ENCODE assay signal across 10 cellular contexts in genomic region chr2:203812294-203813221, GRCh38. TPM values are rescaled to one million over a fixed set of nuclear protein-coding genes. Genes with fewer than 3 reads are reported as not detected.
DNase-seq lines count a peak whose midpoint lies in the region; ATAC-seq and TF ChIP-seq lines count a peak whose summit lies in the region.
"Had no signal": no experiment of that assay in that cellular context is flagged by ENCODE, and none has a peak within 500 bp of the region (broad histone marks: within the 10 kb centered on the region; RNA-seq: fewer than 3 reads in every experiment).

No MANE protein-coding gene starts in this region.

- no peak for ATAC-seq in activated T-cell treated with anti-CD3 and anti-CD28 coated beads, Interleukin-2, amount 50 U/mL, for 72 hours (replicated peaks in 1 of 2)
- no peak for ATAC-seq in activated CD8-positive, alpha-beta T cell treated with anti-CD3 and anti-CD28 coated beads for 36 hours
- ATAC-seq in left colon (peak; percentile 32), upper lobe of left lung (ENCODE audit: low FRiP score in 2 of 2) (no peak), GM18868 (IDR thresholded peaks at IDR 0.05; ENCODE audit: unreplicated experiment) (no peak), GM18517 (IDR thresholded peaks at IDR 0.05; ENCODE audit: unreplicated experiment) (no peak)

- POLR2A ChIA-PET in activated CD8-positive, alpha-beta T cell treated with anti-CD3 and anti-CD28 coated beads for 36 hours (lab: Charles Lee): interaction anchor here (1.0 to 6.0 kb wide), 16 partner anchors 12 to 328 kb away, joined by 3 to 53 read pairs (median 4); partner anchors contain the start of gene CTLA4

- no peaks in the 10 kb centered on the region for H3K27me3 ChIP-seq in upper lobe of left lung

- no peak for TF ChIP-seq EP300 in upper lobe of left lung (IDR thresholded peaks at IDR 0.05)

- peaks cover 26 to 43% (median 38%) of the 10 kb centered on the region in 4 donors for H3K4me1 ChIP-seq in upper lobe of left lung

- peak overlapping the region; percentile 58 to 73 (median 64) for H3K27ac ChIP-seq in upper lobe of left lung

- no peaks in the 10 kb centered on the region for H3K9me3 Mint-ChIP-seq in activated T-cell treated with anti-CD3 and anti-CD28 coated beads, Interleukin-2, amount 50 U/mL, for 72 hours
- H3K9me3 Mint-ChIP-seq in activated CD8-positive, alpha-beta T cell treated with anti-CD3 and anti-CD28 coated beads for 36 hours: no peaks in the 10 kb centered on the region

- WGBS in upper lobe of left lung, 2 donors: 85 to 89% methylated on average over 11 of the region's 11 CpGs

- no peaks in the 10 kb centered on the region for H3K27me3 Mint-ChIP-seq in activated T-cell treated with anti-CD3 and anti-CD28 coated beads, Interleukin-2, amount 50 U/mL, for 72 hours (ENCODE audit: low read depth)
- H3K27me3 Mint-ChIP-seq in activated CD8-positive, alpha-beta T cell treated with anti-CD3 and anti-CD28 coated beads for 36 hours: peaks cover 2% of the 10 kb centered on the region

- no peak for DNase-seq in activated T-cell treated with anti-CD3 and anti-CD28 coated beads, Interleukin-2, amount 50 U/mL, for 72 hours
- no peak for DNase-seq in activated T-cell treated with anti-CD3 and anti-CD28 coated beads, Interleukin-2, amount 50 U/mL, for 48 hours
- no peak for DNase-seq in activated CD8-positive, alpha-beta T cell treated with anti-CD3 and anti-CD28 coated beads for 36 hours
- no peak for DNase-seq in left colon
- DNase-seq in upper lobe of left lung: no peak
- no peak for DNase-seq in islet precursor cell
- DNase-seq: NCI-H1694 had no signal

- TF ChIP-seq POLR2A in upper lobe of left lung (IDR thresholded peaks at IDR 0.05): no peak

- peak overlapping the region; percentile 91 for H3K27ac Mint-ChIP-seq in activated T-cell treated with anti-CD3 and anti-CD28 coated beads, Interleukin-2, amount 50 U/mL, for 72 hours
- peak overlapping the region; percentile 86 for H3K27ac Mint-ChIP-seq in activated CD8-positive, alpha-beta T cell treated with anti-CD3 and anti-CD28 coated beads for 36 hours

- H3K36me3 ChIP-seq in upper lobe of left lung: no peaks in the 10 kb centered on the region

- H3K9me3 ChIP-seq in upper lobe of left lung: no peaks in the 10 kb centered on the region

- H3K36me3 Mint-ChIP-seq in activated T-cell treated with anti-CD3 and anti-CD28 coated beads, Interleukin-2, amount 50 U/mL, for 72 hours (ENCODE audit: insufficient read depth in 2 of 2): no peaks in the 10 kb centered on the region
- peaks cover 3% of the 10 kb centered on the region for H3K36me3 Mint-ChIP-seq in activated CD8-positive, alpha-beta T cell treated with anti-CD3 and anti-CD28 coated beads for 36 hours (ENCODE audit: low read depth)

- TF ChIP-seq CTCF in activated CD8-positive, alpha-beta T cell treated with anti-CD3 and anti-CD28 coated beads for 36 hours (IDR thresholded peaks at IDR 0.05): no peak
- TF ChIP-seq CTCF in upper lobe of left lung (IDR thresholded peaks at IDR 0.05): no peak

- CTCF ChIA-PET in activated CD8-positive, alpha-beta T cell treated with anti-CD3 and anti-CD28 coated beads for 36 hours (lab: Charles Lee): interaction anchor here (0.7 to 7.5 kb wide), 14 partner anchors 9 to 326 kb away, joined by 3 to 95 read pairs (median 6); partner anchors contain the start of gene CD28

- intact Hi-C loops in activated CD8-positive, alpha-beta T cell treated with anti-CD3 and anti-CD28 coated beads for 36 hours (cut with micrococcal nuclease): loop anchor here (10.0 kb wide), 1 partner anchor 578 kb away; the partner anchor contains the start of gene CYP20A1
- intact Hi-C loops in left colon (cut with DNase I, micrococcal nuclease): loop anchor here in 1 of 2 donors (10.0 kb wide), 1 partner anchor 328 kb away; no protein-coding TSS in a partner anchor

- H3K4me3 Mint-ChIP-seq in activated T-cell treated with anti-CD3 and anti-CD28 coated beads, Interleukin-2, amount 50 U/mL, for 72 hours: peak overlapping the region; percentile 65 to 66
- no peak overlapping the region for H3K4me3 Mint-ChIP-seq in activated CD8-positive, alpha-beta T cell treated with anti-CD3 and anti-CD28 coated beads for 36 hours

- H3K4me1 Mint-ChIP-seq in activated T-cell treated with anti-CD3 and anti-CD28 coated beads, Interleukin-2, amount 50 U/mL, for 72 hours (ENCODE audit: low read depth): peaks cover 87% of the 10 kb centered on the region
- peaks cover 81% of the 10 kb centered on the region for H3K4me1 Mint-ChIP-seq in activated CD8-positive, alpha-beta T cell treated with anti-CD3 and anti-CD28 coated beads for 36 hours (ENCODE audit: low read depth)

- no peak overlapping the region for H3K4me3 ChIP-seq in upper lobe of left lung

RNA-seq across cellular contexts. Expression of gene CTLA4, which starts 55.0 kb away (rescaled TPM):
- total RNA-seq in activated T-cell treated with anti-CD3 and anti-CD28 coated beads, Interleukin-2, amount 50 U/mL, for 72 hours: 100 to 1,000 TPM; 132 to 254 TPM
- 10 to 100 TPM; 28.7 to 30.7 TPM for total RNA-seq in activated CD8-positive, alpha-beta T cell treated with anti-CD3 and anti-CD28 coated beads for 36 hours
- under 1 TPM in 1 of 2 donors, not detected in 1; 0.39 TPM for total RNA-seq in left colon
- total RNA-seq in upper lobe of left lung: 1 to 10 TPM in 4 of 6 donors, under 1 TPM in 2; 0.33 to 3.1 (median 1.1) TPM
- total RNA-seq: G401 had no signal

Comparison
In these comparisons a context has a peak if more than half of its experiments do, and no peak if none do; other contexts are left out.
1. RNA of gene CTLA4, which starts 55.0 kb away (total RNA-seq): 132 to 254 TPM in activated T-cell treated with anti-CD3 and anti-CD28 coated beads, Interleukin-2, amount 50 U/mL, for 72 hours and 28.7 to 30.7 TPM in activated CD8-positive, alpha-beta T cell treated with anti-CD3 and anti-CD28 coated beads for 36 hours; 0.33 to 3.1 TPM in upper lobe of left lung and 0.39 TPM in left colon; every median in the first group is over 4 times any median in the second.